21 cellular contexts compared by ENCODE assay signal in genomic region chr6:56378507-56378906, GRCh38.
"Had no signal": no experiment of that assay in that cellular context is flagged by ENCODE, and none has a peak within 500 bp of the region (broad histone marks: within the 10 kb centered on the region; RNA-seq: fewer than 3 reads in every experiment).

No MANE protein-coding gene starts in this region.

- ATAC-seq: activated CD8-positive, alpha-beta T cell treated with anti-CD3 and anti-CD28 coated beads, Interleukin-2, amount 10 ng/mL, durations not matched to agents 7 days and 5 days; body of pancreas; left cardiac atrium; mucosa of descending colon; right lobe of liver had no signal

- H3K4me1 ChIP-seq: right lobe of liver had no signal

- DNase-seq: activated CD4-positive, alpha-beta T cell treated with anti-CD3 and anti-CD28 coated beads, Interleukin-2, amount 10 ng/mL, durations not matched to agents 7 days and 5 days; activated CD4-positive, CD25-positive, alpha-beta regulatory T cell treated with anti-CD3 and anti-CD28 coated beads, Interleukin-2, amount 50 U/mL, for 72 hours; activated CD8-positive, alpha-beta T cell treated with anti-CD3 and anti-CD28 coated beads, Interleukin-2, amount 10 ng/mL, durations not matched to agents 7 days and 5 days; activated gamma-delta T cell; anterior cingulate cortex; body of pancreas; caudate nucleus; effector CD4-positive, alpha-beta T cell; glutamatergic neuron; hypothalamus; left cardiac atrium; mucosa of descending colon; nephron progenitor cell; nucleus accumbens; posterior cingulate gyrus; right lobe of liver; small intestine; stimulated activated CD4-positive, alpha-beta T cell treated with anti-CD3 and anti-CD28 coated beads, Interleukin-15, amount 100 ng/mL, for 24 hours; stimulated activated naive CD4-positive, alpha-beta T cell had no signal

- H3K36me3 ChIP-seq: right lobe of liver, thoracic aorta had no signal

- H3K27me3 ChIP-seq: body of pancreas, right lobe of liver had no signal

- H3K4me3 ChIP-seq: body of pancreas, mucosa of descending colon, right lobe of liver, thoracic aorta had no signal

- H3K27ac ChIP-seq: body of pancreas, right lobe of liver, thoracic aorta, VCaP had no signal

- H3K9me3 ChIP-seq: body of pancreas, mucosa of descending colon, right lobe of liver, thoracic aorta had no signal
